10 cellular contexts compared by ENCODE assay signal in genomic region chr17:69539781-69540319, GRCh38.
DNase-seq lines count a peak whose midpoint lies in the region; ATAC-seq and TF ChIP-seq lines count a peak whose summit lies in the region.
"Had no signal": no experiment of that assay in that cellular context is flagged by ENCODE, and none has a peak within 500 bp of the region (broad histone marks: within the 10 kb centered on the region; RNA-seq: fewer than 3 reads in every experiment).

No MANE protein-coding gene starts in this region.

- H2AFZ ChIP-seq in PC-9 = peak overlapping the region; percentile 58

- no peak overlapping the region for H4K5ac ChIP-seq in mesendoderm (ENCODE audit: low read length)

- H3K4me3 ChIP-seq in PC-9 (peak overlapping the region; percentile 21; the same call in 1 of the 2 replicates), psoas muscle (no peak overlapping the region), mesendoderm (ENCODE audit: low read length) (no peak overlapping the region)

- no peaks in the 10 kb centered on the region for H3K79me2 ChIP-seq in PC-9 (ENCODE audit: low read depth)
- H3K79me2 ChIP-seq in mesendoderm (ENCODE audit: control insufficient read depth, insufficient read depth, low read length) = no peaks in the 10 kb centered on the region

- no peak overlapping the region for H4K8ac ChIP-seq in mesendoderm (ENCODE audit: low read depth, low read length)

- H3K27me3 ChIP-seq in PC-9 (ENCODE audit: insufficient read depth, low read depth) (no peaks in the 10 kb centered on the region), psoas muscle (ENCODE audit: insufficient read depth in 3 of 3, low read length in 2 of 3) (no peaks in the 10 kb centered on the region), mesendoderm (ENCODE audit: insufficient read depth, low read length, poor library complexity) (no peaks in the 10 kb centered on the region)

- peaks cover 21% of the 10 kb centered on the region for H3K4me1 ChIP-seq in PC-9 (replicated peaks; ENCODE audit: insufficient read depth)
- H3K4me1 ChIP-seq in psoas muscle = no peaks in the 10 kb centered on the region
- no peaks in the 10 kb centered on the region for H3K4me1 ChIP-seq in mesendoderm (ENCODE audit: control insufficient read depth, low read depth, low read length)

- CTCF ChIA-PET in PC-9 (lab: Charles Lee) = no interaction called here

- 77 to 83% (median 80%) methylated on average over 4 of the region's 4 CpGs for WGBS in psoas muscle, 3 donors
- WGBS in mesendoderm (ENCODE audit: extremely low coverage, insufficient coverage, low lambda C conversion rate) = no CpG with 5 or more reads among the region's 4 CpGs

- H3K27ac ChIP-seq in PC-9 (peak overlapping the region; percentile 76), caudate nucleus (ENCODE audit: low read depth, low read length) (no peak overlapping the region), psoas muscle (no peak overlapping the region), mesendoderm (ENCODE audit: low read depth, low read length) (no peak overlapping the region)

- no peaks in the 10 kb centered on the region for H4K20me1 ChIP-seq in PC-9 (ENCODE audit: insufficient read depth)

- no peaks in the 10 kb centered on the region for H3K9me2 ChIP-seq in PC-9 (ENCODE audit: insufficient read depth)

- TF ChIP-seq CTCF in PC-9 (conservative IDR thresholded peaks at IDR 0.05) (no peak), psoas muscle (IDR thresholded peaks at IDR 0.05) (no peak)

- H3K4ac ChIP-seq in mesendoderm (ENCODE audit: low read depth, low read length) = no peak overlapping the region

- H2BK120ac ChIP-seq in mesendoderm (ENCODE audit: low read depth, low read length) = no peak overlapping the region

- POLR2A ChIA-PET in PC-9 (lab: Charles Lee; ENCODE audit: unreplicated experiment) = no interaction called here

- intact Hi-C loops in PC-9 (cut with micrococcal nuclease; ENCODE audit: unreplicated experiment) (no loop called here), psoas muscle (cut with DNase I) (no loop called here)

- no peak overlapping the region for H3K9ac ChIP-seq in mesendoderm (ENCODE audit: low read length)

- no TSS peak for BruUV-seq in PC-9 (replicated peaks; lab: Mats Ljungman, UMichigan)

- no peak overlapping the region for H2AK5ac ChIP-seq in mesendoderm (ENCODE audit: low read length)

- H3K56ac ChIP-seq in mesendoderm (ENCODE audit: low read length) = no peak overlapping the region

- no peak overlapping the region for H2BK15ac ChIP-seq in mesendoderm (replicated peaks; ENCODE audit: low read depth)

- peak overlapping the region; percentile 61 for H3K4me2 ChIP-seq in PC-9
- no peak overlapping the region for H3K4me2 ChIP-seq in mesendoderm (ENCODE audit: low read length)

- no peaks in the 10 kb centered on the region for H3K79me1 ChIP-seq in mesendoderm (ENCODE audit: low read length)

- H3K9me3 ChIP-seq in PC-9 (ENCODE audit: insufficient read depth, low read depth) (peaks cover 4% of the 10 kb centered on the region), psoas muscle (no peaks in the 10 kb centered on the region)

- ATAC-seq in esophagus mucosa (peak; percentile 63), psoas muscle (no peak)

- no peak overlapping the region for H3K18ac ChIP-seq in mesendoderm (ENCODE audit: low read length)

- H3K36me3 ChIP-seq in PC-9 (ENCODE audit: low read depth) (no peaks in the 10 kb centered on the region), psoas muscle (ENCODE audit: insufficient read depth in 1 of 2, low read depth in 1 of 2) (peaks cover 4 to 83% of the 10 kb centered on the region in 2 donors), mesendoderm (ENCODE audit: control insufficient read depth, insufficient read depth, low read length) (no peaks in the 10 kb centered on the region)

- DNase-seq in GM04504 (ENCODE audit: low read depth) (peak; percentile 3), PC-9 (peak in 1 of 2 experiments; percentile 85), renal cortical epithelial cell (ENCODE audit: low read depth) (peak; percentile 85), caudate nucleus (lab: John Stamatoyannopoulos, UW) (no peak), psoas muscle (no peak), mesendoderm (no peak)
- DNase-seq: MV-4-11; stimulated activated CD4-positive, alpha-beta T cell treated with anti-CD3 and anti-CD28 coated beads, Interleukin-12 subunit alpha, Interleukin-12 subunit beta, amount 100 ng/mL, for 4 hours; substantia nigra had no signal

- peaks cover 14% of the 10 kb centered on the region for H3F3A ChIP-seq in PC-9 (ENCODE audit: insufficient read depth, low read depth)

- no peak overlapping the region for H2BK5ac ChIP-seq in mesendoderm (ENCODE audit: low read length)

- H3K23ac ChIP-seq in mesendoderm (ENCODE audit: low read length) = no peak overlapping the region

Comparison
In these comparisons a context has a peak if more than half of its experiments do, and no peak if none do; other contexts are left out.
1. DNase-seq: peak in GM04504 (single experiment) and renal cortical epithelial cell (single experiment); none in caudate nucleus (0 of 61), psoas muscle (0 of 2) and mesendoderm (single experiment).